ENCODE assay signal across 13 cellular contexts in genomic region chr15:68205558-68205944, GRCh38. TPM values are rescaled to one million over a fixed set of nuclear protein-coding genes. Genes with fewer than 3 reads are reported as not detected.
DNase-seq lines count a peak whose midpoint lies in the region; ATAC-seq and TF ChIP-seq lines count a peak whose summit lies in the region.
"Had no signal": no experiment of that assay in that cellular context is flagged by ENCODE, and none has a peak within 500 bp of the region (broad histone marks: within the 10 kb centered on the region; RNA-seq: fewer than 3 reads in every experiment).

No MANE protein-coding gene starts in this region.

- H3K9me3 Mint-ChIP-seq in MCF 10A (ENCODE audit: unreplicated experiment): no peaks in the 10 kb centered on the region
- H3K9me3 Mint-ChIP-seq in type B pancreatic cell: no peaks in the 10 kb centered on the region
- no peaks in the 10 kb centered on the region for H3K9me3 Mint-ChIP-seq in naive thymus-derived CD4-positive, alpha-beta T cell
- H3K9me3 Mint-ChIP-seq: central memory CD8-positive, alpha-beta T cell had no signal

- H3K27me3 ChIP-seq in breast epithelium: no peaks in the 10 kb centered on the region
- no peaks in the 10 kb centered on the region for H3K27me3 ChIP-seq in mucosa of stomach (ENCODE audit: control insufficient read depth, insufficient read depth, low read length)
- H3K27me3 ChIP-seq in naive thymus-derived CD4-positive, alpha-beta T cell (ENCODE audit: control insufficient read depth in 2 of 2, insufficient read depth in 2 of 2, low read length in 2 of 2): no peaks in the 10 kb centered on the region

- H3K36me3 ChIP-seq in breast epithelium: no peaks in the 10 kb centered on the region
- no peaks in the 10 kb centered on the region for H3K36me3 ChIP-seq in mucosa of stomach (ENCODE audit: control insufficient read depth, insufficient read depth, low read length)
- H3K36me3 ChIP-seq in naive thymus-derived CD4-positive, alpha-beta T cell (ENCODE audit: control insufficient read depth in 2 of 3, insufficient read depth in 3 of 3, low read length in 3 of 3): no peaks in the 10 kb centered on the region

- H3K4me1 ChIP-seq in breast epithelium (peaks cover 0 to 10% of the 10 kb centered on the region in 2 donors), mucosa of stomach (ENCODE audit: control insufficient read depth, insufficient read depth, low read length) (peaks cover 48% of the 10 kb centered on the region)
- H3K4me1 ChIP-seq in naive thymus-derived CD4-positive, alpha-beta T cell (ENCODE audit: control insufficient read depth in 2 of 2, insufficient read depth in 2 of 2, low read length in 2 of 2): peaks cover 0 to 21% of the 10 kb centered on the region in 2 donors

- BruUV-seq in MCF 10A (replicated peaks; lab: Mats Ljungman, UMichigan): no TSS peak

- H3K27ac Mint-ChIP-seq in MCF 10A (ENCODE audit: low read depth, unreplicated experiment): no peak overlapping the region
- H3K27ac Mint-ChIP-seq in type B pancreatic cell: peak overlapping the region; percentile 61
- H3K27ac Mint-ChIP-seq in naive thymus-derived CD4-positive, alpha-beta T cell: peak overlapping the region in 2 of 9 donors; percentile 40 to 82

- no peaks in the 10 kb centered on the region for H3K9me3 ChIP-seq in breast epithelium
- H3K9me3 ChIP-seq in mucosa of stomach (ENCODE audit: control insufficient read depth, low read length): no peaks in the 10 kb centered on the region
- no peaks in the 10 kb centered on the region for H3K9me3 ChIP-seq in naive thymus-derived CD4-positive, alpha-beta T cell (ENCODE audit: control insufficient read depth in 2 of 3, low read length in 3 of 3)

- TF ChIP-seq CTCF in breast epithelium (IDR thresholded peaks at IDR 0.05) (no peak), MCF 10A (IDR thresholded peaks at IDR 0.05; ENCODE audit: unreplicated experiment) (no peak), coronary artery (IDR thresholded peaks at IDR 0.05) (no peak), type B pancreatic cell (conservative IDR thresholded peaks at IDR 0.05) (no peak)

- H3K27me3 Mint-ChIP-seq in MCF 10A (ENCODE audit: insufficient read depth, unreplicated experiment): no peaks in the 10 kb centered on the region
- no peaks in the 10 kb centered on the region for H3K27me3 Mint-ChIP-seq in type B pancreatic cell
- H3K27me3 Mint-ChIP-seq in naive thymus-derived CD4-positive, alpha-beta T cell: no peaks in the 10 kb centered on the region
- H3K27me3 Mint-ChIP-seq: central memory CD8-positive, alpha-beta T cell had no signal

- H3K4me1 Mint-ChIP-seq in MCF 10A (ENCODE audit: insufficient read depth, unreplicated experiment) (peaks cover 6% of the 10 kb centered on the region), type B pancreatic cell (ENCODE audit: unreplicated experiment) (peaks cover 26% of the 10 kb centered on the region)
- peaks cover 12 to 55% (median 30%) of the 10 kb centered on the region in 7 donors for H3K4me1 Mint-ChIP-seq in naive thymus-derived CD4-positive, alpha-beta T cell

- peak overlapping the region in 2 of 3 donors; percentile 19 to 39 for H3K4me3 ChIP-seq in breast epithelium
- peak overlapping the region; percentile 52 for H3K4me3 ChIP-seq in coronary artery
- H3K4me3 ChIP-seq in mucosa of stomach (ENCODE audit: low read length): peak overlapping the region; percentile 46
- H3K4me3 ChIP-seq in naive thymus-derived CD4-positive, alpha-beta T cell (ENCODE audit: low read length): no peak overlapping the region
- H3K4me3 ChIP-seq: lung had no signal

- no peak overlapping the region for H3K4me3 Mint-ChIP-seq in MCF 10A (ENCODE audit: unreplicated experiment)
- H3K4me3 Mint-ChIP-seq in type B pancreatic cell: peak overlapping the region; percentile 41
- H3K4me3 Mint-ChIP-seq in naive thymus-derived CD4-positive, alpha-beta T cell: peak overlapping the region in 5 of 10 donors; percentile 25 to 75 (median 32)
- H3K4me3 Mint-ChIP-seq: central memory CD8-positive, alpha-beta T cell had no signal

- POLR2A ChIA-PET in MCF 10A (lab: Yijun Ruan, JAX): no interaction called here
- POLR2A ChIA-PET in naive thymus-derived CD4-positive, alpha-beta T cell (lab: Charles Lee): no interaction called here

- H3K36me3 Mint-ChIP-seq in MCF 10A (ENCODE audit: insufficient read depth, unreplicated experiment) (peaks cover 10% of the 10 kb centered on the region), type B pancreatic cell (no peaks in the 10 kb centered on the region)
- peaks cover 0 to 4% (median 0%) of the 10 kb centered on the region in 5 donors for H3K36me3 Mint-ChIP-seq in naive thymus-derived CD4-positive, alpha-beta T cell

- ATAC-seq in naive thymus-derived CD4-positive, alpha-beta T cell: no peak

- CTCF ChIA-PET in MCF 10A (lab: Yijun Ruan, JAX): no interaction called here
- CTCF ChIA-PET in naive thymus-derived CD4-positive, alpha-beta T cell (lab: Charles Lee): no interaction called here

- H3K9ac ChIP-seq in mucosa of stomach (ENCODE audit: low read length): peak overlapping the region; percentile 55

- intact Hi-C loops in breast epithelium (cut with DNase I; ENCODE audit: low total_unique reads): no loop called here
- intact Hi-C loops in MCF 10A (cut with micrococcal nuclease): no loop called here
- intact Hi-C loops in naive thymus-derived CD4-positive, alpha-beta T cell (cut with micrococcal nuclease): no loop called here

- no peak for TF ChIP-seq POLR2A in breast epithelium (IDR thresholded peaks at IDR 0.05)

- peak overlapping the region; percentile 50 to 64 for H3K27ac ChIP-seq in breast epithelium
- H3K27ac ChIP-seq in coronary artery: peak overlapping the region in 1 of 2 donors; percentile 79
- H3K27ac ChIP-seq in naive thymus-derived CD4-positive, alpha-beta T cell (ENCODE audit: low read depth, low read length): no peak overlapping the region

- DNase-seq in breast epithelium (ENCODE audit: low spot score in 2 of 2): no peak
- DNase-seq in MCF 10A (ENCODE audit: unreplicated experiment): no peak
- peak; percentile 70 for DNase-seq in coronary artery (ENCODE audit: low spot score)
- no peak for DNase-seq in type B pancreatic cell (ENCODE audit: extremely low spot score, unreplicated experiment)
- DNase-seq in activated naive CD4-positive, alpha-beta T cell treated with anti-CD3 and anti-CD28 coated beads, Interleukin-2, amount 50 U/mL, for 16 hours: no peak
- DNase-seq in naive thymus-derived CD4-positive, alpha-beta T cell: no peak
- DNase-seq in cerebellum (ENCODE audit: low spot score): no peak
- DNase-seq: activated effector memory CD4-positive, alpha-beta T cell treated with Interleukin-2 at 50 U/mL for 16 hours; EL; trophoblast cell had no signal

RNA-seq across cellular contexts. Expression of gene CALML4, which starts 0.4 kb away (rescaled TPM):
- total RNA-seq in breast epithelium (1 to 10 TPM; 5.3 to 7.9 (median 6.0) TPM), MCF 10A (2022) (2.3 and 3.3 TPM in 2 replicates), type B pancreatic cell (ENCODE audit: low replicate concordance) (8.9 and 9.4 TPM in 2 replicates), cerebellum (6.3 TPM)
- 10 to 100 TPM in 1 of 5 experiments, 1 to 10 TPM in 4; 2.5 to 14.6 (median 3.9) TPM for total RNA-seq in naive thymus-derived CD4-positive, alpha-beta T cell
- under 1 TPM; 0.13 to 0.29 TPM for polyA plus RNA-seq in naive thymus-derived CD4-positive, alpha-beta T cell

RNA-seq across cellular contexts. Expression of gene CLN6, which starts 24.0 kb away (rescaled TPM):
- total RNA-seq in breast epithelium (10 to 100 TPM; 16.5 to 23.1 (median 18.4) TPM), MCF 10A (2022) (26.5 and 31.4 TPM in 2 replicates), type B pancreatic cell (ENCODE audit: low replicate concordance) (29.5 and 43.0 TPM in 2 replicates), cerebellum (14.8 TPM)
- 10 to 100 TPM; 15.0 to 66.6 (median 19.0) TPM for total RNA-seq in naive thymus-derived CD4-positive, alpha-beta T cell
- polyA plus RNA-seq in naive thymus-derived CD4-positive, alpha-beta T cell: 1 to 10 TPM; 2.8 to 3.9 TPM
